1 cellular context compared by ENCODE assay signal in the genomic region with DNA sequence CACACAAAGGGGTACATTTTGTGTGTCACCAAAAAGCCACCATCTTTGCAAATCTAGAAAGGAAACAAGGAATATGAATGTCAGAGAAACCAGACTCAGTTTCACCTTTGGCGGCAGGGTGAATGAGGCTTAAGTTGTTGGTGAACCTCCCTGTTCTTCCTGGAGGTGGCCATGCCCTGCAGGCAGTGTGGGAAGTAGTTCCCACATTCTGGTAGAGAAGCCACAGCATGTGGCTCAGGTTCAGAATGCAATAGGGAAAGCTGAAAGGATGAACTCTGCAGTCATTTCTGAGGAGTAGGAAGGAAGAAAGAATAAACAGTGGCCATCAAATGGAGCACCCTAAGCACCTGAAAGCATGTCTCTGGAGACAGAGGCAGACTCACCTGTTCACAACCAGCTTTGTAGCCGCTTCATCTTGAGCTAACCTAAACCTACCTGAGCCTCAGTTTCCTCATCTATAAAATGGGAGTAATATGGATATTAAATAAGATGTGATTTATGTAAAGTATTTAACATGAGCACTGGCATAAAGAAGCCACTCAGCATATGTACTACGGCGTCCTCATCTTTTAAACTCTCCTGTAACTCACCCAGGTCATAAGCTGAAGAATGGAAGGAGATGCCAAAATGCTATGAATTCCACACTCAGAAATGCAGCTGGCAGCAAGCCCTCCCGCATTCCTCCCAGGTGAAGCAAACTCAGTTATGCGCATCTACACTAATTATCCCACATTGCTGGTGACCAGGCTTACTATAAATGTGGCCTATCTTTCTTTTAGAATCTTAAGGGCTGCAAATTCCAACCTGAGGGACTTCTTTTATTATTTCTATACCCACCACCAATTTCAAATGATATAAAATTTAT.
TF ChIP-seq lines count a peak whose summit lies in the region.

No MANE protein-coding gene starts in this region.

TF ChIP-seq in H1, 55 proteins besides CTCF, POLR2A, EP300 and RAD21 (continued from another document):
- peak in 1 of 2 experiments; percentile 56; a peak in 1 of 4 replicates for TF ChIP-seq HDAC2 (IDR thresholded peaks at IDR 0.05; ENCODE audit: borderline replicate concordance in 1 of 2, low read depth in 2 of 2, low read length in 2 of 2)
- TF ChIP-seq, protein P1, sequence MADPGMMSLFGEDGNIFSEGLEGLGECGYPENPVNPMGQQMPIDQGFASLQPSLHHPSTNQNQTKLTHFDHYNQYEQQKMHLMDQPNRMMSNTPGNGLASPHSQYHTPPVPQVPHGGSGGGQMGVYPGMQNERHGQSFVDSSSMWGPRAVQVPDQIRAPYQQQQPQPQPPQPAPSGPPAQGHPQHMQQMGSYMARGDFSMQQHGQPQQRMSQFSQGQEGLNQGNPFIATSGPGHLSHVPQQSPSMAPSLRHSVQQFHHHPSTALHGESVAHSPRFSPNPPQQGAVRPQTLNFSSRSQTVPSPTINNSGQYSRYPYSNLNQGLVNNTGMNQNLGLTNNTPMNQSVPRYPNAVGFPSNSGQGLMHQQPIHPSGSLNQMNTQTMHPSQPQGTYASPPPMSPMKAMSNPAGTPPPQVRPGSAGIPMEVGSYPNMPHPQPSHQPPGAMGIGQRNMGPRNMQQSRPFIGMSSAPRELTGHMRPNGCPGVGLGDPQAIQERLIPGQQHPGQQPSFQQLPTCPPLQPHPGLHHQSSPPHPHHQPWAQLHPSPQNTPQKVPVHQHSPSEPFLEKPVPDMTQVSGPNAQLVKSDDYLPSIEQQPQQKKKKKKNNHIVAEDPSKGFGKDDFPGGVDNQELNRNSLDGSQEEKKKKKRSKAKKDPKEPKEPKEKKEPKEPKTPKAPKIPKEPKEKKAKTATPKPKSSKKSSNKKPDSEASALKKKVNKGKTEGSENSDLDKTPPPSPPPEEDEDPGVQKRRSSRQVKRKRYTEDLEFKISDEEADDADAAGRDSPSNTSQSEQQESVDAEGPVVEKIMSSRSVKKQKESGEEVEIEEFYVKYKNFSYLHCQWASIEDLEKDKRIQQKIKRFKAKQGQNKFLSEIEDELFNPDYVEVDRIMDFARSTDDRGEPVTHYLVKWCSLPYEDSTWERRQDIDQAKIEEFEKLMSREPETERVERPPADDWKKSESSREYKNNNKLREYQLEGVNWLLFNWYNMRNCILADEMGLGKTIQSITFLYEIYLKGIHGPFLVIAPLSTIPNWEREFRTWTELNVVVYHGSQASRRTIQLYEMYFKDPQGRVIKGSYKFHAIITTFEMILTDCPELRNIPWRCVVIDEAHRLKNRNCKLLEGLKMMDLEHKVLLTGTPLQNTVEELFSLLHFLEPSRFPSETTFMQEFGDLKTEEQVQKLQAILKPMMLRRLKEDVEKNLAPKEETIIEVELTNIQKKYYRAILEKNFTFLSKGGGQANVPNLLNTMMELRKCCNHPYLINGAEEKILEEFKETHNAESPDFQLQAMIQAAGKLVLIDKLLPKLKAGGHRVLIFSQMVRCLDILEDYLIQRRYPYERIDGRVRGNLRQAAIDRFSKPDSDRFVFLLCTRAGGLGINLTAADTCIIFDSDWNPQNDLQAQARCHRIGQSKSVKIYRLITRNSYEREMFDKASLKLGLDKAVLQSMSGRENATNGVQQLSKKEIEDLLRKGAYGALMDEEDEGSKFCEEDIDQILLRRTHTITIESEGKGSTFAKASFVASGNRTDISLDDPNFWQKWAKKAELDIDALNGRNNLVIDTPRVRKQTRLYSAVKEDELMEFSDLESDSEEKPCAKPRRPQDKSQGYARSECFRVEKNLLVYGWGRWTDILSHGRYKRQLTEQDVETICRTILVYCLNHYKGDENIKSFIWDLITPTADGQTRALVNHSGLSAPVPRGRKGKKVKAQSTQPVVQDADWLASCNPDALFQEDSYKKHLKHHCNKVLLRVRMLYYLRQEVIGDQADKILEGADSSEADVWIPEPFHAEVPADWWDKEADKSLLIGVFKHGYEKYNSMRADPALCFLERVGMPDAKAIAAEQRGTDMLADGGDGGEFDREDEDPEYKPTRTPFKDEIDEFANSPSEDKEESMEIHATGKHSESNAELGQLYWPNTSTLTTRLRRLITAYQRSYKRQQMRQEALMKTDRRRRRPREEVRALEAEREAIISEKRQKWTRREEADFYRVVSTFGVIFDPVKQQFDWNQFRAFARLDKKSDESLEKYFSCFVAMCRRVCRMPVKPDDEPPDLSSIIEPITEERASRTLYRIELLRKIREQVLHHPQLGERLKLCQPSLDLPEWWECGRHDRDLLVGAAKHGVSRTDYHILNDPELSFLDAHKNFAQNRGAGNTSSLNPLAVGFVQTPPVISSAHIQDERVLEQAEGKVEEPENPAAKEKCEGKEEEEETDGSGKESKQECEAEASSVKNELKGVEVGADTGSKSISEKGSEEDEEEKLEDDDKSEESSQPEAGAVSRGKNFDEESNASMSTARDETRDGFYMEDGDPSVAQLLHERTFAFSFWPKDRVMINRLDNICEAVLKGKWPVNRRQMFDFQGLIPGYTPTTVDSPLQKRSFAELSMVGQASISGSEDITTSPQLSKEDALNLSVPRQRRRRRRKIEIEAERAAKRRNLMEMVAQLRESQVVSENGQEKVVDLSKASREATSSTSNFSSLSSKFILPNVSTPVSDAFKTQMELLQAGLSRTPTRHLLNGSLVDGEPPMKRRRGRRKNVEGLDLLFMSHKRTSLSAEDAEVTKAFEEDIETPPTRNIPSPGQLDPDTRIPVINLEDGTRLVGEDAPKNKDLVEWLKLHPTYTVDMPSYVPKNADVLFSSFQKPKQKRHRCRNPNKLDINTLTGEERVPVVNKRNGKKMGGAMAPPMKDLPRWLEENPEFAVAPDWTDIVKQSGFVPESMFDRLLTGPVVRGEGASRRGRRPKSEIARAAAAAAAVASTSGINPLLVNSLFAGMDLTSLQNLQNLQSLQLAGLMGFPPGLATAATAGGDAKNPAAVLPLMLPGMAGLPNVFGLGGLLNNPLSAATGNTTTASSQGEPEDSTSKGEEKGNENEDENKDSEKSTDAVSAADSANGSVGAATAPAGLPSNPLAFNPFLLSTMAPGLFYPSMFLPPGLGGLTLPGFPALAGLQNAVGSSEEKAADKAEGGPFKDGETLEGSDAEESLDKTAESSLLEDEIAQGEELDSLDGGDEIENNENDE (IDR thresholded peaks at IDR 0.05; ENCODE audit: insufficient replicate concordance, low read length), result peak; percentile 13
